9 cellular contexts compared by ENCODE assay signal in the genomic region with DNA sequence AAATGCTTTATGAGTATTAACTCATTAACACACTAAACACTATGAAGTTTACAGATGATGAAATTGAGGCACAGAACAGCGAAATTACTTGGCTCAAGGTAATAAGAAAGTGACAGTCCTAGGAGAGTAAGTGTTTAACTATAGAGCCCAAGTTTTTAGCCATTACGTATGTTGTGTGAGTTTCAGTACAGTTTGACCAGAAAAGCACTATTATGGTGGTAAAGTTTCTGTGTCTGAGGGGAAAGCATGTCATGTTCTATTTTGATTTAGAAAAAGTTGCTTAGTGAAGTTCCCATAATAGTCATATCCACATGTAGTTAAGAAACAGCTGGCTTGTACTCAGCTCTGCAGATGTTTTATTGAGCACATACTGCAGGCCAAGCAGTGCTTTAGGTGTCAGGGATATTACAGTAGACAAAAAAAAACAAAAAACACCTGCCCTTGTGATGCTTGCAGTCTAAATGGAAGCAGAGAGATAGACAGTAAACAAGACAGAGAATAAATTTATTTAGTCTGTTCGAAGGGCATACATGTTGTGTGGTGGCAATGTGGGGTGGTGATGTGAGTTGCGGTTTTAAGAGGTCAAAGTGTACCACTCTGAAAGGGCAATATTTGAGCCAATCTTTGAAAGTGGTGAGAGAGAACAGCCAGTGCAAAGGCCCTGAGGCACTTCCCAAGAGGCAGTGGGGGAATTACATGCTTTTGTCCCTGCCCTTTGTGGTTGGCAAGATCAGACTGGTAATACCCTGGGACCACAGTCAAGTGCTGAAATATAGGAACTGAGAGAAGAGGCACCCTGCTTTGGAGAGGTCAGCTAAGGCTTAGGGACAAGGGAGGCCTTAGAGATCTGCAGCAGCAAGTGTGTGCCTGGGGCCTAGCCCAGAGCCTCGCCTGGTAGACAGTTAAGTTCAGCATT. TPM values are rescaled to one million over a fixed set of nuclear protein-coding genes. Genes with fewer than 3 reads are reported as not detected.
DNase-seq lines count a peak whose midpoint lies in the region; ATAC-seq and TF ChIP-seq lines count a peak whose summit lies in the region.
"Had no signal": no experiment of that assay in that cellular context is flagged by ENCODE, and none has a peak within 500 bp of the region (broad histone marks: within the 10 kb centered on the region; RNA-seq: fewer than 3 reads in every experiment).

No MANE protein-coding gene starts in this region.

- H3K4me1 ChIP-seq in liver (ENCODE audit: control insufficient read depth in 4 of 4, insufficient read depth in 4 of 4, low read length in 3 of 4): peaks cover 4 to 48% (median 39%) of the 10 kb centered on the region in 4 donors

- ATAC-seq in GM18508 (IDR thresholded peaks at IDR 0.05; ENCODE audit: insufficient read depth, unreplicated experiment) (peak; percentile 43), GM21528 (IDR thresholded peaks at IDR 0.05; ENCODE audit: low FRiP score, unreplicated experiment) (peak; percentile 47), HG03521 (IDR thresholded peaks at IDR 0.05; ENCODE audit: unreplicated experiment) (peak; percentile 46)

- peak overlapping the region; percentile 76 to 91 for H3K27ac ChIP-seq in liver (ENCODE audit: low read depth in 1 of 2, low read length in 2 of 2)

- peak overlapping the region in 1 of 2 donors; percentile 85 for H3K9ac ChIP-seq in liver (ENCODE audit: low read depth in 1 of 2, low read length in 2 of 2)

- no peaks in the 10 kb centered on the region for H3K9me3 ChIP-seq in liver (ENCODE audit: control insufficient read depth in 4 of 4, low read length in 3 of 4)

- H3K27me3 ChIP-seq in liver (ENCODE audit: control insufficient read depth in 4 of 4, insufficient read depth in 4 of 4, low read length in 3 of 4): no peaks in the 10 kb centered on the region

- no peak for TF ChIP-seq RAD21 in liver (IDR thresholded peaks at IDR 0.05)

- WGBS in liver: 54% methylated on average over 5 of the region's 5 CpGs

- no peak overlapping the region for H3K4me3 ChIP-seq in liver (ENCODE audit: low read depth in 1 of 3, low read length in 3 of 3)

- DNase-seq in DMS 273 (lab: John Stamatoyannopoulos, UW; ENCODE audit: unreplicated experiment) (no peak), NCI-H187 treated with DMSO at 0.1 percent for 48 hours (lab: John Stamatoyannopoulos, UW) (no peak), NCI-H1694 treated with DMSO at 0.1 percent for 48 hours (lab: John Stamatoyannopoulos, UW) (no peak), GM19238 (ENCODE audit: insufficient read length, low spot score) (no peak)
- DNase-seq: occipital lobe had no signal

- peaks cover 0 to 17% (median 7%) of the 10 kb centered on the region in 4 donors for H3K36me3 ChIP-seq in liver (ENCODE audit: control insufficient read depth in 4 of 4, insufficient read depth in 3 of 4, low read depth in 1 of 4, low read length in 3 of 4)

- no peak for TF ChIP-seq CTCF in liver (IDR thresholded peaks at IDR 0.05; ENCODE audit: low read depth, low read length, missing input control)

TF ChIP-seq in liver, 16 proteins besides CTCF, POLR2A, EP300 and RAD21:
- TF ChIP-seq HNF4A (conservative IDR thresholded peaks at IDR 0.05): no peak
- peak in 1 of 2 donors; percentile 1 for TF ChIP-seq RXRA (IDR thresholded peaks at IDR 0.05)

RNA-seq across cellular contexts. Expression of a gene that starts 6.2 kb away (rescaled TPM):
- total RNA-seq in liver: 10 to 100 TPM; 18.7 to 41.3 TPM
- 1 to 10 TPM; 4.9 to 7.2 TPM for polyA plus RNA-seq in liver
